1 cellular context compared by ENCODE assay signal in the genomic region with DNA sequence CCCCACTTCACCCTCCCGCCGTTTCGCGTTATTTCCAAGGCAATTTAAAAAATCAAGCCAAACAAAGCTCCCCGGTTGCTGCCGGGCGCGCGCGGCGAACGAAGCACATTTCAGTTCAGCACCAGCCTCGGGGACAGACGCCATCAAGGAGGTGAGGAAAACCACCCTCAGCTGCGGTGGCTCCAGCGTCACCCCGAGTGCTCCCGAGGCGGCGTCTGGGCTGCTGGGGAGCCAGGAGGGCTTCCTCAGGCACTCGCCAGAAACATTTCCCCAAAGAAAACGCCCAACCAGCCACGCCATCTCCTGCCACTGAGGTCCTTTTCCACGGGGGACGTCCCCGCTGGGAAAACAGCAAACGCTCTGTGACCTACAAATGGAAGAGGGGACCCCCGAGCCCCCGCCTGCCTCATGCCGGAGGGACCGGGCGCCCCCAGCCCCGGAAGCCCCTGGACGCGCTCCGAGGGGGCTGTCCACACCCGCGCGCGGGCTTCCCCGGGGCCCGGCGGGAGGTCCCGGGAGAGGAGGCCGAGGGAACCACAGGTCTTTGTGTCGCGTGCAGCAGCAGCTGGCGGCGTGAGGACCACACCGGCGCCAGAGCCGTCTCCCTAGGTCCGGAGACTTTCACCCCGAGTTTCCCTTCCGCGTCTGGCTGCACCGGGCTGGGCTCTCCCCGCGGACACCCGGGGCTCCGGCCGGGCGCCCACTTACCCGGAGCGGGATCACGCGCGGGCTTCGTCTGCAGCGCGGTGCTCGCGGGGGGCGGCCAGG.
TF ChIP-seq lines count a peak whose summit lies in the region.

No MANE protein-coding gene starts in this region.

TF ChIP-seq in HepG2, 621 proteins besides CTCF, POLR2A, EP300 and RAD21 (continued from another document and continues in another):
- TF ChIP-seq, protein P1, sequence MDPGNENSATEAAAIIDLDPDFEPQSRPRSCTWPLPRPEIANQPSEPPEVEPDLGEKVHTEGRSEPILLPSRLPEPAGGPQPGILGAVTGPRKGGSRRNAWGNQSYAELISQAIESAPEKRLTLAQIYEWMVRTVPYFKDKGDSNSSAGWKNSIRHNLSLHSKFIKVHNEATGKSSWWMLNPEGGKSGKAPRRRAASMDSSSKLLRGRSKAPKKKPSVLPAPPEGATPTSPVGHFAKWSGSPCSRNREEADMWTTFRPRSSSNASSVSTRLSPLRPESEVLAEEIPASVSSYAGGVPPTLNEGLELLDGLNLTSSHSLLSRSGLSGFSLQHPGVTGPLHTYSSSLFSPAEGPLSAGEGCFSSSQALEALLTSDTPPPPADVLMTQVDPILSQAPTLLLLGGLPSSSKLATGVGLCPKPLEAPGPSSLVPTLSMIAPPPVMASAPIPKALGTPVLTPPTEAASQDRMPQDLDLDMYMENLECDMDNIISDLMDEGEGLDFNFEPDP (CRISPR knock-in tag; conservative IDR thresholded peaks at IDR 0.05) = 0 out of 2 replicates have a peak, but pooled peaks have one; percentile 36
- TF ChIP-seq ZNF772 (CRISPR knock-in tag; IDR thresholded peaks at IDR 0.05) = peak; percentile 58
- peak; percentile 9; the same call in 1 of the 2 replicates for TF ChIP-seq ZNF547 (CRISPR knock-in tag; IDR thresholded peaks at IDR 0.05)
- TF ChIP-seq RXRA (CRISPR knock-in tag; IDR thresholded peaks at IDR 0.05) = peak; percentile 46; the same call in 1 of the 2 replicates
- TF ChIP-seq, protein P2, sequence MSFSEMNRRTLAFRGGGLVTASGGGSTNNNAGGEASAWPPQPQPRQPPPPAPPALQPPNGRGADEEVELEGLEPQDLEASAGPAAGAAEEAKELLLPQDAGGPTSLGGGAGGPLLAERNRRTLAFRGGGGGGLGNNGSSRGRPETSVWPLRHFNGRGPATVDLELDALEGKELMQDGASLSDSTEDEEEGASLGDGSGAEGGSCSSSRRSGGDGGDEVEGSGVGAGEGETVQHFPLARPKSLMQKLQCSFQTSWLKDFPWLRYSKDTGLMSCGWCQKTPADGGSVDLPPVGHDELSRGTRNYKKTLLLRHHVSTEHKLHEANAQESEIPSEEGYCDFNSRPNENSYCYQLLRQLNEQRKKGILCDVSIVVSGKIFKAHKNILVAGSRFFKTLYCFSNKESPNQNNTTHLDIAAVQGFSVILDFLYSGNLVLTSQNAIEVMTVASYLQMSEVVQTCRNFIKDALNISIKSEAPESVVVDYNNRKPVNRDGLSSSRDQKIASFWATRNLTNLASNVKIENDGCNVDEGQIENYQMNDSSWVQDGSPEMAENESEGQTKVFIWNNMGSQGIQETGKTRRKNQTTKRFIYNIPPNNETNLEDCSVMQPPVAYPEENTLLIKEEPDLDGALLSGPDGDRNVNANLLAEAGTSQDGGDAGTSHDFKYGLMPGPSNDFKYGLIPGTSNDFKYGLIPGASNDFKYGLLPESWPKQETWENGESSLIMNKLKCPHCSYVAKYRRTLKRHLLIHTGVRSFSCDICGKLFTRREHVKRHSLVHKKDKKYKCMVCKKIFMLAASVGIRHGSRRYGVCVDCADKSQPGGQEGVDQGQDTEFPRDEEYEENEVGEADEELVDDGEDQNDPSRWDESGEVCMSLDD (CRISPR knock-in tag; IDR thresholded peaks at IDR 0.05; ENCODE audit: borderline replicate concordance) = 0 out of 2 replicates have a peak, but pooled peaks have one; percentile 12
- no peak for TF ChIP-seq ZNF468 (CRISPR knock-in tag; IDR thresholded peaks at IDR 0.05)
- TF ChIP-seq REL (CRISPR knock-in tag; conservative IDR thresholded peaks at IDR 0.05) = peak; percentile 18; the same call in 1 of the 2 replicates
- TF ChIP-seq, protein P3, sequence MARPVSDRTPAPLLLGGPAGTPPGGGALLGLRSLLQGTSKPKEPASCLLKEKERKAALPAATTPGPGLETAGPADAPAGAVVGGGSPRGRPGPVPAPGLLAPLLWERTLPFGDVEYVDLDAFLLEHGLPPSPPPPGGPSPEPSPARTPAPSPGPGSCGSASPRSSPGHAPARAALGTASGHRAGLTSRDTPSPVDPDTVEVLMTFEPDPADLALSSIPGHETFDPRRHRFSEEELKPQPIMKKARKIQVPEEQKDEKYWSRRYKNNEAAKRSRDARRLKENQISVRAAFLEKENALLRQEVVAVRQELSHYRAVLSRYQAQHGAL (CRISPR knock-in tag; IDR thresholded peaks at IDR 0.05; ENCODE audit: not compliant biosample characterization) = no peak
- 0 out of 2 replicates have a peak, but pooled peaks have one; percentile 39 for TF ChIP-seq CCDC6 (CRISPR knock-in tag; IDR thresholded peaks at IDR 0.05)
- TF ChIP-seq, protein P4, sequence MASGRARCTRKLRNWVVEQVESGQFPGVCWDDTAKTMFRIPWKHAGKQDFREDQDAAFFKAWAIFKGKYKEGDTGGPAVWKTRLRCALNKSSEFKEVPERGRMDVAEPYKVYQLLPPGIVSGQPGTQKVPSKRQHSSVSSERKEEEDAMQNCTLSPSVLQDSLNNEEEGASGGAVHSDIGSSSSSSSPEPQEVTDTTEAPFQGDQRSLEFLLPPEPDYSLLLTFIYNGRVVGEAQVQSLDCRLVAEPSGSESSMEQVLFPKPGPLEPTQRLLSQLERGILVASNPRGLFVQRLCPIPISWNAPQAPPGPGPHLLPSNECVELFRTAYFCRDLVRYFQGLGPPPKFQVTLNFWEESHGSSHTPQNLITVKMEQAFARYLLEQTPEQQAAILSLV (CRISPR knock-in tag; IDR thresholded peaks at IDR 0.05; ENCODE audit: borderline replicate concordance) = peak; percentile 28; the same call in 1 of the 2 replicates
- TF ChIP-seq ZBTB7A (CRISPR knock-in tag; IDR thresholded peaks at IDR 0.05) = 0 out of 2 replicates have a peak, but pooled peaks have one; percentile 57
- TF ChIP-seq ZNF230 (CRISPR knock-in tag; IDR thresholded peaks at IDR 0.05) = no peak
- TF ChIP-seq, protein P5, sequence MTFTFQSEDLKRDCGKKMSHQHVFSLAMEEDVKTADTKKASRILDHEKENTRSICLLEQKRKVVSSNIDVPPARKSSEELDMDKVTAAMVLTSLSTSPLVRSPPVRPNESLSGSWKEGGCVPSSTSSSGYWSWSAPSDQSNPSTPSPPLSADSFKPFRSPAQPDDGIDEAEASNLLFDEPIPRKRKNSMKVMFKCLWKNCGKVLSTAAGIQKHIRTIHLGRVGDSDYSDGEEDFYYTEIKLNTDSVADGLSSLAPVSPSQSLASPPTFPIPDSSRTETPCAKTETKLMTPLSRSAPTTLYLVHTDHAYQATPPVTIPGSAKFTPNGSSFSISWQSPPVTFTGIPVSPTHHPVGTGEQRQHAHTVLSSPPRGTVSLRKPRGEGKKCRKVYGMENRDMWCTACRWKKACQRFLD (CRISPR knock-in tag; IDR thresholded peaks at IDR 0.05; ENCODE audit: borderline replicate concordance) = no peak
- peak; percentile 39; the same call in 1 of the 2 replicates for TF ChIP-seq ZNF777 (CRISPR knock-in tag; IDR thresholded peaks at IDR 0.05)
- peak; percentile 66; the same call in 1 of the 3 replicates for TF ChIP-seq MXI1 (IDR thresholded peaks at IDR 0.05; ENCODE audit: borderline replicate concordance, low read depth, low read length)
- no peak for TF ChIP-seq RFXANK (CRISPR knock-in tag; IDR thresholded peaks at IDR 0.05)
- no peak for TF ChIP-seq ZMYM3 (CRISPR knock-in tag; IDR thresholded peaks at IDR 0.05)
- TF ChIP-seq, protein P6, sequence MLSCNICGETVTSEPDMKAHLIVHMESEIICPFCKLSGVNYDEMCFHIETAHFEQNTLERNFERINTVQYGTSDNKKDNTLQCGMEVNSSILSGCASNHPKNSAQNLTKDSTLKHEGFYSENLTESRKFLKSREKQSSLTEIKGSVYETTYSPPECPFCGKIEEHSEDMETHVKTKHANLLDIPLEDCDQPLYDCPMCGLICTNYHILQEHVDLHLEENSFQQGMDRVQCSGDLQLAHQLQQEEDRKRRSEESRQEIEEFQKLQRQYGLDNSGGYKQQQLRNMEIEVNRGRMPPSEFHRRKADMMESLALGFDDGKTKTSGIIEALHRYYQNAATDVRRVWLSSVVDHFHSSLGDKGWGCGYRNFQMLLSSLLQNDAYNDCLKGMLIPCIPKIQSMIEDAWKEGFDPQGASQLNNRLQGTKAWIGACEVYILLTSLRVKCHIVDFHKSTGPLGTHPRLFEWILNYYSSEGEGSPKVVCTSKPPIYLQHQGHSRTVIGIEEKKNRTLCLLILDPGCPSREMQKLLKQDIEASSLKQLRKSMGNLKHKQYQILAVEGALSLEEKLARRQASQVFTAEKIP (CRISPR knock-in tag; IDR thresholded peaks at IDR 0.05; ENCODE audit: borderline replicate concordance) = no peak
- TF ChIP-seq, protein P7, sequence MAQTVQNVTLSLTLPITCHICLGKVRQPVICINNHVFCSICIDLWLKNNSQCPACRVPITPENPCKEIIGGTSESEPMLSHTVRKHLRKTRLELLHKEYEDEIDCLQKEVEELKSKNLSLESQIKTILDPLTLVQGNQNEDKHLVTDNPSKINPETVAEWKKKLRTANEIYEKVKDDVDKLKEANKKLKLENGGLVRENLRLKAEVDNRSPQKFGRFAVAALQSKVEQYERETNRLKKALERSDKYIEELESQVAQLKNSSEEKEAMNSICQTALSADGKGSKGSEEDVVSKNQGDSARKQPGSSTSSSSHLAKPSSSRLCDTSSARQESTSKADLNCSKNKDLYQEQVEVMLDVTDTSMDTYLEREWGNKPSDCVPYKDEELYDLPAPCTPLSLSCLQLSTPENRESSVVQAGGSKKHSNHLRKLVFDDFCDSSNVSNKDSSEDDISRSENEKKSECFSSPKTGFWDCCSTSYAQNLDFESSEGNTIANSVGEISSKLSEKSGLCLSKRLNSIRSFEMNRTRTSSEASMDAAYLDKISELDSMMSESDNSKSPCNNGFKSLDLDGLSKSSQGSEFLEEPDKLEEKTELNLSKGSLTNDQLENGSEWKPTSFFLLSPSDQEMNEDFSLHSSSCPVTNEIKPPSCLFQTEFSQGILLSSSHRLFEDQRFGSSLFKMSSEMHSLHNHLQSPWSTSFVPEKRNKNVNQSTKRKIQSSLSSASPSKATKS (CRISPR knock-in tag; IDR thresholded peaks at IDR 0.05) = no peak
- TF ChIP-seq, protein P8, sequence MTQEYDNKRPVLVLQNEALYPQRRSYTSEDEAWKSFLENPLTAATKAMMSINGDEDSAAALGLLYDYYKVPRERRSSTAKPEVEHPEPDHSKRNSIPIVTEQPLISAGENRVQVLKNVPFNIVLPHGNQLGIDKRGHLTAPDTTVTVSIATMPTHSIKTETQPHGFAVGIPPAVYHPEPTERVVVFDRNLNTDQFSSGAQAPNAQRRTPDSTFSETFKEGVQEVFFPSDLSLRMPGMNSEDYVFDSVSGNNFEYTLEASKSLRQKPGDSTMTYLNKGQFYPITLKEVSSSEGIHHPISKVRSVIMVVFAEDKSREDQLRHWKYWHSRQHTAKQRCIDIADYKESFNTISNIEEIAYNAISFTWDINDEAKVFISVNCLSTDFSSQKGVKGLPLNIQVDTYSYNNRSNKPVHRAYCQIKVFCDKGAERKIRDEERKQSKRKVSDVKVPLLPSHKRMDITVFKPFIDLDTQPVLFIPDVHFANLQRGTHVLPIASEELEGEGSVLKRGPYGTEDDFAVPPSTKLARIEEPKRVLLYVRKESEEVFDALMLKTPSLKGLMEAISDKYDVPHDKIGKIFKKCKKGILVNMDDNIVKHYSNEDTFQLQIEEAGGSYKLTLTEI (CRISPR knock-in tag; conservative IDR thresholded peaks at IDR 0.05) = no peak
- no peak for TF ChIP-seq ZBTB21 (CRISPR knock-in tag; IDR thresholded peaks at IDR 0.05)
- TF ChIP-seq, protein P9, sequence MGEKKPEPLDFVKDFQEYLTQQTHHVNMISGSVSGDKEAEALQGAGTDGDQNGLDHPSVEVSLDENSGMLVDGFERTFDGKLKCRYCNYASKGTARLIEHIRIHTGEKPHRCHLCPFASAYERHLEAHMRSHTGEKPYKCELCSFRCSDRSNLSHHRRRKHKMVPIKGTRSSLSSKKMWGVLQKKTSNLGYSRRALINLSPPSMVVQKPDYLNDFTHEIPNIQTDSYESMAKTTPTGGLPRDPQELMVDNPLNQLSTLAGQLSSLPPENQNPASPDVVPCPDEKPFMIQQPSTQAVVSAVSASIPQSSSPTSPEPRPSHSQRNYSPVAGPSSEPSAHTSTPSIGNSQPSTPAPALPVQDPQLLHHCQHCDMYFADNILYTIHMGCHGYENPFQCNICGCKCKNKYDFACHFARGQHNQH (CRISPR knock-in tag; IDR thresholded peaks at IDR 0.05) = 0 out of 2 replicates have a peak, but pooled peaks have one; percentile 54
- 0 out of 2 replicates have a peak, but pooled peaks have one; percentile 28 for TF ChIP-seq KLF9 (CRISPR knock-in tag; IDR thresholded peaks at IDR 0.05; ENCODE audit: low read depth)
- TF ChIP-seq, protein P10, sequence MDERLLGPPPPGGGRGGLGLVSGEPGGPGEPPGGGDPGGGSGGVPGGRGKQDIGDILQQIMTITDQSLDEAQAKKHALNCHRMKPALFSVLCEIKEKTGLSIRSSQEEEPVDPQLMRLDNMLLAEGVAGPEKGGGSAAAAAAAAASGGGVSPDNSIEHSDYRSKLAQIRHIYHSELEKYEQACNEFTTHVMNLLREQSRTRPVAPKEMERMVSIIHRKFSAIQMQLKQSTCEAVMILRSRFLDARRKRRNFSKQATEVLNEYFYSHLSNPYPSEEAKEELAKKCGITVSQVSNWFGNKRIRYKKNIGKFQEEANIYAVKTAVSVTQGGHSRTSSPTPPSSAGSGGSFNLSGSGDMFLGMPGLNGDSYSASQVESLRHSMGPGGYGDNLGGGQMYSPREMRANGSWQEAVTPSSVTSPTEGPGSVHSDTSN (CRISPR knock-in tag; IDR thresholded peaks at IDR 0.05) = no peak
- 0 out of 2 replicates have a peak, but pooled peaks have one; percentile 88 for TF ChIP-seq ZNF674 (CRISPR knock-in tag; IDR thresholded peaks at IDR 0.05; ENCODE audit: low read depth)
- peak; percentile 92 for TF ChIP-seq MIER2 (CRISPR knock-in tag; IDR thresholded peaks at IDR 0.05)
- no peak for TF ChIP-seq SIN3B (IDR thresholded peaks at IDR 0.05; ENCODE audit: low read length)
- no peak for TF ChIP-seq NKX3-1 (CRISPR knock-in tag; IDR thresholded peaks at IDR 0.05)
- TF ChIP-seq HIVEP1 (CRISPR knock-in tag; IDR thresholded peaks at IDR 0.05) = 0 out of 2 replicates have a peak, but pooled peaks have one; percentile 34
- 0 out of 2 replicates have a peak, but pooled peaks have one; percentile 16 for TF ChIP-seq FOSL2 (CRISPR knock-in tag; IDR thresholded peaks at IDR 0.05)
- TF ChIP-seq ZNF335 (CRISPR knock-in tag; IDR thresholded peaks at IDR 0.05) = 0 out of 2 replicates have a peak, but pooled peaks have one; percentile 32
- TF ChIP-seq NR2F6 (IDR thresholded peaks at IDR 0.05) = no peak
- TF ChIP-seq NR2F6 (CRISPR knock-in tag; IDR thresholded peaks at IDR 0.05) = no peak
- TF ChIP-seq RBFOX2 (IDR thresholded peaks at IDR 0.05; ENCODE audit: low read depth, low read length) = peak; percentile 64
- TF ChIP-seq, protein P11, sequence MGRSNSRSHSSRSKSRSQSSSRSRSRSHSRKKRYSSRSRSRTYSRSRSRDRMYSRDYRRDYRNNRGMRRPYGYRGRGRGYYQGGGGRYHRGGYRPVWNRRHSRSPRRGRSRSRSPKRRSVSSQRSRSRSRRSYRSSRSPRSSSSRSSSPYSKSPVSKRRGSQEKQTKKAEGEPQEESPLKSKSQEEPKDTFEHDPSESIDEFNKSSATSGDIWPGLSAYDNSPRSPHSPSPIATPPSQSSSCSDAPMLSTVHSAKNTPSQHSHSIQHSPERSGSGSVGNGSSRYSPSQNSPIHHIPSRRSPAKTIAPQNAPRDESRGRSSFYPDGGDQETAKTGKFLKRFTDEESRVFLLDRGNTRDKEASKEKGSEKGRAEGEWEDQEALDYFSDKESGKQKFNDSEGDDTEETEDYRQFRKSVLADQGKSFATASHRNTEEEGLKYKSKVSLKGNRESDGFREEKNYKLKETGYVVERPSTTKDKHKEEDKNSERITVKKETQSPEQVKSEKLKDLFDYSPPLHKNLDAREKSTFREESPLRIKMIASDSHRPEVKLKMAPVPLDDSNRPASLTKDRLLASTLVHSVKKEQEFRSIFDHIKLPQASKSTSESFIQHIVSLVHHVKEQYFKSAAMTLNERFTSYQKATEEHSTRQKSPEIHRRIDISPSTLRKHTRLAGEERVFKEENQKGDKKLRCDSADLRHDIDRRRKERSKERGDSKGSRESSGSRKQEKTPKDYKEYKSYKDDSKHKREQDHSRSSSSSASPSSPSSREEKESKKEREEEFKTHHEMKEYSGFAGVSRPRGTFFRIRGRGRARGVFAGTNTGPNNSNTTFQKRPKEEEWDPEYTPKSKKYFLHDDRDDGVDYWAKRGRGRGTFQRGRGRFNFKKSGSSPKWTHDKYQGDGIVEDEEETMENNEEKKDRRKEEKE (IDR thresholded peaks at IDR 0.05) = no peak
- peak; percentile 92 for TF ChIP-seq SIN3A (IDR thresholded peaks at IDR 0.05; ENCODE audit: borderline replicate concordance, low read depth, low read length)
